ENCODE assay signal across 13 cellular contexts in genomic region chr2:177352441-177353070, GRCh38. TPM values are rescaled to one million over a fixed set of nuclear protein-coding genes. Genes with fewer than 3 reads are reported as not detected.
DNase-seq lines count a peak whose midpoint lies in the region; ATAC-seq, FAIRE-seq and TF ChIP-seq lines count a peak whose summit lies in the region.
"Had no signal": no experiment of that assay in that cellular context is flagged by ENCODE, and none has a peak within 500 bp of the region (broad histone marks: within the 10 kb centered on the region; RNA-seq: fewer than 3 reads in every experiment).

No MANE protein-coding gene starts in this region.

- H3K4me3 Mint-ChIP-seq in type B pancreatic cell = no peak overlapping the region
- no peak overlapping the region for H3K4me3 Mint-ChIP-seq in activated T-helper 1 cell treated with anti-CD3 and anti-CD28 coated beads, Interleukin-12 subunit alpha, Interleukin-12 subunit beta, Interleukin-2, Interleukin-4 antibody, amounts not matched to agents 30 ng/mL and 10 ng/mL and 1 ng/mL, durations not matched to agents 14 hours and 24 hours and 36 hours
- H3K4me3 Mint-ChIP-seq: dendritic cell treated with granulocyte-macrophage colony-stimulating factor and Interleukin-4, amounts not matched to agents 40 ng/mL and 50 ng/mL, for 4 days had no signal

- H3K27me3 Mint-ChIP-seq in type B pancreatic cell = no peaks in the 10 kb centered on the region
- H3K27me3 Mint-ChIP-seq in activated T-helper 1 cell treated with anti-CD3 and anti-CD28 coated beads, Interleukin-12 subunit alpha, Interleukin-12 subunit beta, Interleukin-2, Interleukin-4 antibody, amounts not matched to agents 30 ng/mL and 10 ng/mL and 1 ng/mL, durations not matched to agents 14 hours and 24 hours and 36 hours (ENCODE audit: insufficient read depth) = peaks cover 1% of the 10 kb centered on the region
- H3K27me3 Mint-ChIP-seq: dendritic cell treated with granulocyte-macrophage colony-stimulating factor and Interleukin-4, amounts not matched to agents 40 ng/mL and 50 ng/mL, for 4 days had no signal

- POLR2A ChIA-PET in K562 (lab: Yijun Ruan, JAX) (interaction anchor here (0.7 to 1.0 kb wide), 2 partner anchors 8 to 10 kb away, joined by 3 to 4 read pairs; no protein-coding TSS in a partner anchor), HepG2 (lab: Yijun Ruan, JAX) (interaction anchor here (0.7 to 1.3 kb wide), 3 partner anchors 9 to 45 kb away, joined by 3 to 5 read pairs (median 4); partner anchors contain the start of gene AGPS)

- H3K4me1 ChIP-seq in K562 (replicated peaks in 1 of 2; ENCODE audit: control insufficient read depth in 2 of 2, insufficient read depth in 2 of 2, low read length in 2 of 2) (no peaks in the 10 kb centered on the region), HepG2 (ENCODE audit: insufficient read depth, low read length) (peaks cover 57% of the 10 kb centered on the region), tibial nerve (peaks cover 0 to 40% (median 21%) of the 10 kb centered on the region in 4 donors)

- WGBS in K562 (ENCODE audit: insufficient coverage, low coverage, missing lambda C conversion rate) = 32% methylated on average over 3 of the region's 3 CpGs
- 28% methylated on average over 3 of the region's 3 CpGs for WGBS in HepG2 (ENCODE audit: low lambda C conversion rate)
- WGBS in tibial nerve, 2 donors = 38 to 40% methylated on average over 3 of the region's 3 CpGs

- FAIRE-seq in K562 (lab: Jason Lieb, UNC) (no peak), HepG2 (lab: Jason Lieb, UNC) (no peak), GM19239 (lab: Jason Lieb, UNC) (no peak)
- FAIRE-seq: H54, urothelium cell line had no signal

- H3K9me1 ChIP-seq in K562 (ENCODE audit: control insufficient read depth, insufficient read depth, low read length) = no peaks in the 10 kb centered on the region

- H3K4me3 ChIP-seq in K562 (no peak overlapping the region), HepG2 (replicated peaks in 1 of 3; ENCODE audit: insufficient read depth in 1 of 3, low read depth in 2 of 3, low read length in 3 of 3) (no peak overlapping the region), tibial nerve (no peak overlapping the region)

- intact Hi-C loops in K562 (cut with micrococcal nuclease) (no loop called here), HepG2 (cut with micrococcal nuclease; ENCODE audit: unreplicated experiment) (no loop called here)
- intact Hi-C loops in activated T-helper 1 cell treated with anti-CD3 and anti-CD28 coated beads, Interleukin-12 subunit alpha, Interleukin-12 subunit beta, Interleukin-2, Interleukin-4 antibody, amounts not matched to agents 30 ng/mL and 10 ng/mL and 1 ng/mL, durations not matched to agents 14 hours and 24 hours and 36 hours (cut with micrococcal nuclease) = no loop called here

- TF ChIP-seq RAD21 in K562 (CRISPR knock-in tag; conservative IDR thresholded peaks at IDR 0.05 in 1 of 2, IDR thresholded peaks at IDR 0.05 in 1 of 2) (no peak), HepG2 (CRISPR knock-in tag; IDR thresholded peaks at IDR 0.05) (no peak)

- TF ChIP-seq EP300 in K562 (IDR thresholded peaks at IDR 0.05; ENCODE audit: low read length) (no peak), HepG2 (IDR thresholded peaks at IDR 0.05; ENCODE audit: low read depth in 2 of 2, low read length in 2 of 2) (no peak), HepG2 (CRISPR knock-in tag; IDR thresholded peaks at IDR 0.05; ENCODE audit: borderline replicate concordance) (no peak), tibial nerve (IDR thresholded peaks at IDR 0.05) (no peak)

- H3K27ac Mint-ChIP-seq in type B pancreatic cell = no peak overlapping the region
- no peak overlapping the region for H3K27ac Mint-ChIP-seq in activated T-helper 1 cell treated with anti-CD3 and anti-CD28 coated beads, Interleukin-12 subunit alpha, Interleukin-12 subunit beta, Interleukin-2, Interleukin-4 antibody, amounts not matched to agents 30 ng/mL and 10 ng/mL and 1 ng/mL, durations not matched to agents 14 hours and 24 hours and 36 hours
- H3K27ac Mint-ChIP-seq: dendritic cell treated with granulocyte-macrophage colony-stimulating factor and Interleukin-4, amounts not matched to agents 40 ng/mL and 50 ng/mL, for 4 days had no signal

- H4K20me1 ChIP-seq in K562 (replicated peaks; ENCODE audit: control insufficient read depth, insufficient read depth, low read length) (no peaks in the 10 kb centered on the region), HepG2 (ENCODE audit: insufficient read depth, low read length) (no peaks in the 10 kb centered on the region)

- H3K27me3 ChIP-seq in K562 (ENCODE audit: control insufficient read depth in 2 of 2, insufficient read depth in 2 of 2, low read length in 2 of 2) (no peaks in the 10 kb centered on the region), HepG2 (ENCODE audit: control insufficient read depth in 1 of 2, insufficient read depth in 2 of 2, low read length in 2 of 2) (no peaks in the 10 kb centered on the region), tibial nerve (no peaks in the 10 kb centered on the region)

- TF ChIP-seq POLR2A in K562 (conservative IDR thresholded peaks at IDR 0.05) (no peak), HepG2 (IDR thresholded peaks at IDR 0.05; ENCODE audit: insufficient read depth in 1 of 2, low read depth in 2 of 2, low read length in 2 of 2) (no peak), tibial nerve (IDR thresholded peaks at IDR 0.05) (no peak)

- H3K4me2 ChIP-seq in K562 (ENCODE audit: insufficient read depth, low read length) = no peak overlapping the region
- H3K4me2 ChIP-seq in HepG2 (ENCODE audit: low read depth, low read length) = peak overlapping the region; percentile 28

- no TSS peak for BruUV-seq in K562 (replicated peaks; lab: Mats Ljungman, UMichigan)
- no TSS peak for BruUV-seq in HepG2 (replicated peaks; lab: Mats Ljungman, UMichigan)

- H3K9me3 ChIP-seq in K562 (replicated peaks; ENCODE audit: control insufficient read depth, insufficient read depth, low read depth, low read length) (no peaks in the 10 kb centered on the region; the same call in 1 of the 2 replicates), HepG2 (ENCODE audit: low read length) (no peaks in the 10 kb centered on the region), tibial nerve (no peaks in the 10 kb centered on the region)

- H2AFZ ChIP-seq in K562 (ENCODE audit: low read depth, low read length) = no peak overlapping the region
- H2AFZ ChIP-seq in HepG2 (ENCODE audit: low read length) = no peak overlapping the region

- peaks cover 9% of the 10 kb centered on the region for H3K4me1 Mint-ChIP-seq in type B pancreatic cell (ENCODE audit: unreplicated experiment)
- H3K4me1 Mint-ChIP-seq in activated T-helper 1 cell treated with anti-CD3 and anti-CD28 coated beads, Interleukin-12 subunit alpha, Interleukin-12 subunit beta, Interleukin-2, Interleukin-4 antibody, amounts not matched to agents 30 ng/mL and 10 ng/mL and 1 ng/mL, durations not matched to agents 14 hours and 24 hours and 36 hours (ENCODE audit: low read depth) = no peaks in the 10 kb centered on the region

- H3K36me3 ChIP-seq in K562 (ENCODE audit: control insufficient read depth, insufficient read depth, low read length) (no peaks in the 10 kb centered on the region; the same call in 2 of the 3 replicates), HepG2 (replicated peaks in 1 of 2; ENCODE audit: control insufficient read depth in 1 of 2, insufficient read depth in 2 of 2, low read length in 2 of 2) (no peaks in the 10 kb centered on the region), tibial nerve (no peaks in the 10 kb centered on the region)

- no peak overlapping the region for H3K9ac ChIP-seq in K562 (ENCODE audit: insufficient read depth in 1 of 2, low read depth in 2 of 2, low read length in 2 of 2)
- no peak overlapping the region for H3K9ac ChIP-seq in HepG2 (ENCODE audit: insufficient read depth, low read depth, low read length)

- ATAC-seq in K562 (peak; percentile 65), HepG2 (peak; percentile 40)

- DNase-seq in NOMO-1 (lab: John Stamatoyannopoulos, UW; ENCODE audit: unreplicated experiment in 2 of 2) = peak; percentile 52 to 77
- DNase-seq in K562 (ENCODE audit: extremely low read depth in 1 of 4, low spot score in 3 of 4) = no peak
- DNase-seq in HepG2 (ENCODE audit: low spot score) = no peak
- no peak for DNase-seq in tibial nerve (ENCODE audit: low spot score in 2 of 2)
- no peak for DNase-seq in type B pancreatic cell (ENCODE audit: extremely low spot score, unreplicated experiment)
- no peak for DNase-seq in activated T-helper 1 cell treated with anti-CD3 and anti-CD28 coated beads, Interleukin-12 subunit alpha, Interleukin-12 subunit beta, Interleukin-2, Interleukin-4 antibody, amounts not matched to agents 30 ng/mL and 10 ng/mL and 1 ng/mL, durations not matched to agents 14 hours and 24 hours and 36 hours (ENCODE audit: low spot score)
- DNase-seq in GM19239 (ENCODE audit: insufficient read length, low spot score) = no peak
- DNase-seq: activated gamma-delta T cell treated with Interleukin-2 at 50 U/mL for 16 hours; NCI-H1417 treated with DMSO at 0.1 percent for 48 hours; NK-92 treated with Interleukin-12 subunit alpha and Interleukin-12 subunit beta, amount 100 ng/mL, for 24 hours had no signal

- H3K36me3 Mint-ChIP-seq in type B pancreatic cell = no peaks in the 10 kb centered on the region
- peaks cover 2% of the 10 kb centered on the region for H3K36me3 Mint-ChIP-seq in activated T-helper 1 cell treated with anti-CD3 and anti-CD28 coated beads, Interleukin-12 subunit alpha, Interleukin-12 subunit beta, Interleukin-2, Interleukin-4 antibody, amounts not matched to agents 30 ng/mL and 10 ng/mL and 1 ng/mL, durations not matched to agents 14 hours and 24 hours and 36 hours (ENCODE audit: low read depth)

- TF ChIP-seq CTCF in K562 (IDR thresholded peaks at IDR 0.05 in 2 of 3, conservative IDR thresholded peaks at IDR 0.05 in 1 of 3; ENCODE audit: insufficient read depth in 2 of 3, low read depth in 1 of 3, low read length in 3 of 3) = no peak
- TF ChIP-seq CTCF in HepG2 (CRISPR knock-in tag; IDR thresholded peaks at IDR 0.05) = no peak
- TF ChIP-seq CTCF in tibial nerve (IDR thresholded peaks at IDR 0.05) = no peak
- TF ChIP-seq CTCF in type B pancreatic cell (conservative IDR thresholded peaks at IDR 0.05) = no peak

- no peaks in the 10 kb centered on the region for H3K9me3 Mint-ChIP-seq in type B pancreatic cell
- no peaks in the 10 kb centered on the region for H3K9me3 Mint-ChIP-seq in activated T-helper 1 cell treated with anti-CD3 and anti-CD28 coated beads, Interleukin-12 subunit alpha, Interleukin-12 subunit beta, Interleukin-2, Interleukin-4 antibody, amounts not matched to agents 30 ng/mL and 10 ng/mL and 1 ng/mL, durations not matched to agents 14 hours and 24 hours and 36 hours
- H3K9me3 Mint-ChIP-seq: dendritic cell treated with granulocyte-macrophage colony-stimulating factor and Interleukin-4, amounts not matched to agents 40 ng/mL and 50 ng/mL, for 4 days had no signal

- H3K79me2 ChIP-seq in K562 (ENCODE audit: control insufficient read depth, insufficient read depth, low read length) (no peaks in the 10 kb centered on the region), HepG2 (ENCODE audit: insufficient read depth, low read length) (no peaks in the 10 kb centered on the region)

- in situ Hi-C loops in K562 (cut with MboI) (no loop called here), HepG2 (cut with HindIII; ENCODE audit: extremely low pct_ligation_motif_present, low pct_unique_long_range_greater_than_20kb) (no loop called here)

- no peak overlapping the region for H3K27ac ChIP-seq in K562 (ENCODE audit: extremely low read depth, low read depth, low read length)
- no peak overlapping the region for H3K27ac ChIP-seq in HepG2 (ENCODE audit: extremely low read length, insufficient read depth, low read length)
- H3K27ac ChIP-seq in tibial nerve = peak overlapping the region in 3 of 4 donors; percentile 36 to 73 (median 66)

- CTCF ChIA-PET in K562 (lab: Yijun Ruan, JAX; ENCODE audit: low intra/inter-chr PET ratio) (no interaction called here), HepG2 (lab: Yijun Ruan, JAX; ENCODE audit: low intra/inter-chr PET ratio, low total read pairs) (no interaction called here)

RNA-seq across cellular contexts. Expression of gene AGPS, which starts 40.0 kb away (rescaled TPM):
- 22.6 and 91.3 TPM in 2 replicates for total RNA-seq in K562 (2011; cell fraction: chromatin; rRNA removed; ENCODE audit: low replicate concordance)
- total RNA-seq in K562 (2011; cell fraction: nucleolus; rRNA removed) = 7.7 and 12.5 TPM in 2 replicates
- 32.9 and 66.5 TPM in 2 replicates for total RNA-seq in K562 (2011; cell fraction: nucleoplasm; rRNA removed)
- 144 and 211 TPM in 2 replicates for total RNA-seq in K562 (2014; rRNA removed)
- 80.7 and 91.4 TPM in 2 replicates for total RNA-seq in K562 (2014; rRNA removed; fragmentation: Illumina TruSeq; extraction: Trizol)
- 66.2 and 73.4 TPM in 2 replicates for total RNA-seq in K562 (2015; rRNA removed; fragmentation: Illumina TruSeq; extraction: Trizol)
- total RNA-seq in K562 (2021) = 95.6 and 97.1 TPM in 2 replicates
- 30.5 and 63.1 TPM in 2 replicates for polyA plus RNA-seq in K562 (2011; rRNA removed)
- 10.1 and 10.3 TPM in 2 replicates for polyA plus RNA-seq in K562 (2011; cell fraction: cytosol; rRNA removed)
- 11.9 and 21.7 TPM in 2 replicates for polyA plus RNA-seq in K562 (2011; cell fraction: nucleus; rRNA removed)
- polyA plus RNA-seq in K562 (2012) = 39.2 and 44.1 TPM in 2 replicates
- 43.8 and 53.3 TPM in 2 replicates for polyA plus RNA-seq in K562 (2014; fragmentation: Illumina TruSeq; extraction: Trizol)
- 10 to 100 TPM; 15.5 to 15.6 TPM for polyA plus RNA-seq in K562 (2014; fragmentation: Nextera tagmentation; extraction: Ambion mirVana)
- 55.5 and 60.1 TPM in 2 replicates for polyA plus RNA-seq in K562 (2014; rRNA removed)
- polyA minus RNA-seq in K562 (2011; rRNA and poly(A)+ RNA removed) = 78.3 and 102 TPM in 2 replicates
- 27.3 and 41.2 TPM in 2 replicates for polyA minus RNA-seq in K562 (2011; cell fraction: cytosol; rRNA and poly(A)+ RNA removed)
- 27.6 and 51.5 TPM in 2 replicates for polyA minus RNA-seq in K562 (2011; cell fraction: nucleus; rRNA and poly(A)+ RNA removed)
- total RNA-seq in HepG2 (2016; rRNA removed; fragmentation: Illumina TruSeq; extraction: Trizol) = 99.0 and 159 TPM in 2 replicates
- 13.8 and 16.6 TPM in 2 replicates for total RNA-seq in HepG2 (2016; cell fraction: cytosol; rRNA removed; fragmentation: Illumina TruSeq; extraction: Trizol; ENCODE audit: low read depth)
- total RNA-seq in HepG2 (2016; cell fraction: insoluble cytoplasmic fraction; rRNA removed; fragmentation: Illumina TruSeq; extraction: Trizol) = 107 and 167 TPM in 2 replicates
- total RNA-seq in HepG2 (2016; cell fraction: membrane; rRNA removed; fragmentation: Illumina TruSeq; extraction: Trizol) = 27.7 and 34.8 TPM in 2 replicates
- total RNA-seq in HepG2 (2016; cell fraction: nucleus; rRNA removed; fragmentation: Illumina TruSeq; extraction: Trizol) = 78.6 and 83.3 TPM in 2 replicates
- polyA plus RNA-seq in HepG2 (2011; rRNA removed) = 33.0 and 39.4 TPM in 2 replicates
- polyA plus RNA-seq in HepG2 (2011; cell fraction: cytosol; rRNA removed) = 12.4 and 18.2 TPM in 2 replicates
- polyA plus RNA-seq in HepG2 (2011; cell fraction: nucleus; rRNA removed) = 33.3 and 39.4 TPM in 2 replicates
- 60.7 and 80.2 TPM in 2 replicates for polyA plus RNA-seq in HepG2 (2012)
- polyA plus RNA-seq in HepG2 (2016; cell fraction: cytosol; fragmentation: Illumina TruSeq; extraction: Trizol; ENCODE audit: low read depth) = 5.1 and 5.9 TPM in 2 replicates
- 103 and 105 TPM in 2 replicates for polyA plus RNA-seq in HepG2 (2016; cell fraction: insoluble cytoplasmic fraction; fragmentation: Illumina TruSeq; extraction: Trizol; ENCODE audit: low read depth)
- 12.6 and 14.4 TPM in 2 replicates for polyA plus RNA-seq in HepG2 (2016; cell fraction: membrane; fragmentation: Illumina TruSeq; extraction: Trizol; ENCODE audit: low read depth)
- 46.9 and 49.0 TPM in 2 replicates for polyA plus RNA-seq in HepG2 (2016; cell fraction: nucleus; fragmentation: Illumina TruSeq; extraction: Trizol; ENCODE audit: insufficient read depth, low read depth)
- polyA minus RNA-seq in HepG2 (2011; rRNA and poly(A)+ RNA removed; ENCODE audit: low replicate concordance) = 9.0 and 17.9 TPM in 2 replicates
- polyA minus RNA-seq in HepG2 (2011; cell fraction: cytosol; rRNA and poly(A)+ RNA removed) = 50.4 and 57.0 TPM in 2 replicates
- 169 and 218 TPM in 2 replicates for polyA minus RNA-seq in HepG2 (2011; cell fraction: nucleus; rRNA and poly(A)+ RNA removed)
- 10 to 100 TPM; 33.9 to 47.9 (median 40.1) TPM for total RNA-seq in tibial nerve
- total RNA-seq in type B pancreatic cell (ENCODE audit: low replicate concordance) = 32.8 and 52.1 TPM in 2 replicates
- total RNA-seq in activated T-helper 1 cell treated with anti-CD3 and anti-CD28 coated beads, Interleukin-12 subunit alpha, Interleukin-12 subunit beta, Interleukin-2, Interleukin-4 antibody, amounts not matched to agents 30 ng/mL and 10 ng/mL and 1 ng/mL, durations not matched to agents 14 hours and 24 hours and 36 hours = 70.1 and 71.8 TPM in 2 replicates

Comparison
In these comparisons a context has a peak if more than half of its experiments do, and no peak if none do; other contexts are left out.
1. DNase-seq: peak in NOMO-1 (2 of 2); none in K562 (0 of 4), HepG2 (single experiment), tibial nerve (0 of 2), type B pancreatic cell (single experiment), activated T-helper 1 cell treated with anti-CD3 and anti-CD28 coated beads, Interleukin-12 subunit alpha, Interleukin-12 subunit beta, Interleukin-2, Interleukin-4 antibody, amounts not matched to agents 30 ng/mL and 10 ng/mL and 1 ng/mL, durations not matched to agents 14 hours and 24 hours and 36 hours (single experiment) and GM19239 (single experiment).
2. H3K27ac ChIP-seq: peak in tibial nerve (3 of 4); none in K562 (single experiment) and HepG2 (single experiment).